In the genomic region with DNA sequence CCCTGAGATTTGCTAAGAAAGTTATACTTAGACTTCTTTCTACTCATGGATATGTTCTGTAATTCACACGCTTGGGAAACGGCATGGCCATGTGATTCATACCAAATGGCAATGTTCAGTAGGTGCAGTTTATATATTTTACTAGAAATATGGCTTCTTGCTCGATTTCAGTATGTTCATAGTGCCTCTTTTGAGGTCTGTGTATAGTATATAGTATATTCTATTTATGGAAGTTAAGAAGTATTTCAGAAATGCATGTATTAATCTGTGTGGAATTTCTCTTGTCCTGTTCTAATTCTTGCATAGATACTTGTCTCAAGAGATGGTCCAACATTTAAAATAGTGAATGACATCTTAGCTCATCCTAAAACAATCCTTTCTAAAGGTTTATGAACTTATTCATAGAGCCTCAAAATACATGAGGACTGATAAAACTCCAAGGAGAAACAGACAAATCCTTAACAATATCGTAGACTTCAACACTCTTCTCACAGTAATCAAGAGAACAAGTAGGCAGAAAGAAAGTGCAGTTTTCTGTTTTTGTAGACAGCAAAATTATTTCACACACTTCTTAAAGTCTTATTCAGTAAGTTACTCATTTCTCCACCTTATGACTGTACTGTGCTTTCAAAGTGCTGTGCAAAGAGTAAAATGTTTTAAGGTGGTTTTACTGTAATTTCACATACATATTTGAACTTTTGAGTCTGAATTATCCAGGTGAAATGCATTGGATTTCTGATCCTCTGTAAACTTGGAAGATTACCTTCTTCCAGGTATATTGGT, we compare ENCODE assay signal across 11 cellular contexts. TPM values are rescaled to one million over a fixed set of nuclear protein-coding genes. Genes with fewer than 3 reads are reported as not detected.
A peak's percentile ranks its signal among the peaks of the same experiment; 100 is the strongest.
DNase-seq lines count a peak whose midpoint lies in the region; ATAC-seq, FAIRE-seq and TF ChIP-seq lines count a peak whose summit lies in the region.
"Had no signal": no experiment of that assay in that cellular context is flagged by ENCODE, and none has a peak within 500 bp of the region (broad histone marks: within the 10 kb centered on the region; RNA-seq: fewer than 3 reads in every experiment).

No MANE protein-coding gene starts in this region.

- CTCF ChIA-PET in A549 (lab: Yijun Ruan, JAX) (interaction anchor here (0.6 to 2.9 kb wide), 5 partner anchors 10 to 409 kb away, joined by 3 to 11 read pairs (median 3); a partner anchor contains a TSS), activated B cell treated with CpG ODN at 0.5 μM for 24 hours (lab: Charles Lee) (no interaction called here)

- intact Hi-C loops in activated B cell treated with CpG ODN at 0.5 μM for 24 hours (cut with micrococcal nuclease) = no loop called here

- no peak for TF ChIP-seq POLR2A in A549 (IDR thresholded peaks at IDR 0.05; ENCODE audit: low read length)

- H3K4me3 ChIP-seq in A549 = no peak overlapping the region

- no peak for TF ChIP-seq RAD21 in A549 (conservative IDR thresholded peaks at IDR 0.05 in 1 of 2, IDR thresholded peaks at IDR 0.05 in 1 of 2)

- no peak for TF ChIP-seq EP300 in A549 (IDR thresholded peaks at IDR 0.05)

- peak overlapping the region; percentile 71 for H3K27ac Mint-ChIP-seq in activated B cell treated with CpG ODN at 0.5 μM for 24 hours

- H3K27me3 Mint-ChIP-seq in activated B cell treated with CpG ODN at 0.5 μM for 24 hours = no peaks in the 10 kb centered on the region

- 41% methylated on average over 4 of the region's 4 CpGs for WGBS in A549 (ENCODE audit: missing lambda C conversion rate)

- DNase-seq in A549 (ENCODE audit: low read depth in 1 of 2, low spot score in 1 of 2) = no peak
- peak; percentile 65 for DNase-seq in ELR (ENCODE audit: low read depth)
- no peak for DNase-seq in activated B cell treated with CpG ODN at 0.5 μM for 24 hours
- DNase-seq in iris pigment epithelial cell (ENCODE audit: low read depth) = peak; percentile 56
- no peak for DNase-seq in NCI-H82 (lab: John Stamatoyannopoulos, UW)
- no peak for DNase-seq in COR-L47 (lab: John Stamatoyannopoulos, UW)
- DNase-seq in activated gamma-delta T cell (lab: John Stamatoyannopoulos, UW) = no peak
- DNase-seq: Caco-2, NCI-H187 treated with DMSO at 0.1 percent for 48 hours, T1000 had no signal

- peak overlapping the region; percentile 38 for H3K4me2 ChIP-seq in A549

- FAIRE-seq in A549 (lab: Jason Lieb, UNC) = peak; percentile 95

- no peaks in the 10 kb centered on the region for H3K9me3 Mint-ChIP-seq in activated B cell treated with CpG ODN at 0.5 μM for 24 hours

- H3K9me3 ChIP-seq in A549 = no peaks in the 10 kb centered on the region
- H3K9me3 ChIP-seq: Caco-2 had no signal

- no peak overlapping the region for H3K4me3 Mint-ChIP-seq in activated B cell treated with CpG ODN at 0.5 μM for 24 hours

- peaks cover 25% of the 10 kb centered on the region for H3K4me1 ChIP-seq in A549

- H3K4me1 Mint-ChIP-seq in activated B cell treated with CpG ODN at 0.5 μM for 24 hours = peaks cover 76% of the 10 kb centered on the region

- TF ChIP-seq CTCF in A549 (IDR thresholded peaks at IDR 0.05) = no peak
- no peak for TF ChIP-seq CTCF in activated B cell treated with CpG ODN at 0.5 μM for 24 hours (IDR thresholded peaks at IDR 0.05)

- ATAC-seq in A549 (peak; percentile 35 to 50; a peak in 4 of 6 replicates), activated B cell treated with CpG ODN at 0.5 μM for 24 hours (ENCODE audit: low read depth) (no peak), HG02852 (IDR thresholded peaks at IDR 0.05; ENCODE audit: unreplicated experiment) (no peak)

- POLR2A ChIA-PET in A549 (lab: Yijun Ruan, JAX) = no interaction called here
- POLR2A ChIA-PET in activated B cell treated with CpG ODN at 0.5 μM for 24 hours (lab: Charles Lee) = interaction anchor here (1.0 kb wide), 1 partner anchor 47 kb away, joined by 5 read pairs; no protein-coding TSS in a partner anchor

- no peak overlapping the region for H3K27ac ChIP-seq in A549

- peaks cover 20% of the 10 kb centered on the region for H3K36me3 Mint-ChIP-seq in activated B cell treated with CpG ODN at 0.5 μM for 24 hours (ENCODE audit: low read depth)

TF ChIP-seq in A549, 52 proteins besides CTCF, POLR2A, EP300 and RAD21:
- no peak for TF ChIP-seq NPAS2 (CRISPR knock-in tag; IDR thresholded peaks at IDR 0.05; ENCODE audit: borderline replicate concordance)
- TF ChIP-seq CHD2 (IDR thresholded peaks at IDR 0.05; ENCODE audit: low read length, partially characterized antibody) = no peak
- TF ChIP-seq ZNF302 (CRISPR knock-in tag; IDR thresholded peaks at IDR 0.05) = no peak
- TF ChIP-seq, protein P1, sequence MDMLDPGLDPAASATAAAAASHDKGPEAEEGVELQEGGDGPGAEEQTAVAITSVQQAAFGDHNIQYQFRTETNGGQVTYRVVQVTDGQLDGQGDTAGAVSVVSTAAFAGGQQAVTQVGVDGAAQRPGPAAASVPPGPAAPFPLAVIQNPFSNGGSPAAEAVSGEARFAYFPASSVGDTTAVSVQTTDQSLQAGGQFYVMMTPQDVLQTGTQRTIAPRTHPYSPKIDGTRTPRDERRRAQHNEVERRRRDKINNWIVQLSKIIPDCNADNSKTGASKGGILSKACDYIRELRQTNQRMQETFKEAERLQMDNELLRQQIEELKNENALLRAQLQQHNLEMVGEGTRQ (IDR thresholded peaks at IDR 0.05) = no peak
- no peak for TF ChIP-seq GATA3 (IDR thresholded peaks at IDR 0.05; ENCODE audit: borderline replicate concordance)
- no peak for TF ChIP-seq EHF (CRISPR knock-in tag; IDR thresholded peaks at IDR 0.05)
- no peak for TF ChIP-seq FOSL2 (IDR thresholded peaks at IDR 0.05)
- no peak for TF ChIP-seq FOSL2 (CRISPR knock-in tag; IDR thresholded peaks at IDR 0.05)
- TF ChIP-seq HDAC2 (IDR thresholded peaks at IDR 0.05) = no peak
- TF ChIP-seq, protein P2, sequence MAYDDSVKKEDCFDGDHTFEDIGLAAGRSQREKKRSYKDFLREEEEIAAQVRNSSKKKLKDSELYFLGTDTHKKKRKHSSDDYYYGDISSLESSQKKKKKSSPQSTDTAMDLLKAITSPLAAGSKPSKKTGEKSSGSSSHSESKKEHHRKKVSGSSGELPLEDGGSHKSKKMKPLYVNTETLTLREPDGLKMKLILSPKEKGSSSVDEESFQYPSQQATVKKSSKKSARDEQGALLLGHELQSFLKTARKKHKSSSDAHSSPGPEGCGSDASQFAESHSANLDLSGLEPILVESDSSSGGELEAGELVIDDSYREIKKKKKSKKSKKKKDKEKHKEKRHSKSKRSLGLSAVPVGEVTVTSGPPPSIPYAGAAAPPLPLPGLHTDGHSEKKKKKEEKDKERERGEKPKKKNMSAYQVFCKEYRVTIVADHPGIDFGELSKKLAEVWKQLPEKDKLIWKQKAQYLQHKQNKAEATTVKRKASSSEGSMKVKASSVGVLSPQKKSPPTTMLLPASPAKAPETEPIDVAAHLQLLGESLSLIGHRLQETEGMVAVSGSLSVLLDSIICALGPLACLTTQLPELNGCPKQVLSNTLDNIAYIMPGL (CRISPR knock-in tag; IDR thresholded peaks at IDR 0.05; ENCODE audit: borderline replicate concordance) = no peak

RNA-seq across cellular contexts. Expression of a gene that starts 11.1 kb away (rescaled TPM):
- polyA plus RNA-seq in A549 (2011; rRNA removed) (60.7 and 74.9 TPM in 2 replicates), A549 (2017; fragmentation: RNase III; extraction: RNeasy Plus Mini Kit Qiagen cat#74134 plus additional on column Dnase treatment) (26.3 to 30.0 TPM (median 29.8 TPM) in 3 replicates)
- polyA plus RNA-seq in A549 (2012; cell fraction: cytosol; rRNA removed) = 38.8 and 45.8 TPM in 2 replicates
- polyA plus RNA-seq in A549 (2012; cell fraction: nucleus; rRNA removed) = 70.9 and 75.0 TPM in 2 replicates
- polyA minus RNA-seq in A549 (2011; rRNA and poly(A)+ RNA removed) = 95.2 and 107 TPM in 2 replicates
- 166 and 174 TPM in 2 replicates for total RNA-seq in activated B cell treated with CpG ODN at 0.5 μM for 24 hours

Comparison
In these comparisons a context has a peak if more than half of its experiments do, and no peak if none do; other contexts are left out.
1. ATAC-seq: peak in A549 (2 of 2); none in activated B cell treated with CpG ODN at 0.5 μM for 24 hours (single experiment) and HG02852 (single experiment).
2. DNase-seq: peak in ELR (single experiment) and iris pigment epithelial cell (single experiment); none in A549 (0 of 2), activated B cell treated with CpG ODN at 0.5 μM for 24 hours (single experiment), NCI-H82 (single experiment), COR-L47 (single experiment) and activated gamma-delta T cell (single experiment).